15 cellular contexts compared by ENCODE assay signal in the genomic region with DNA sequence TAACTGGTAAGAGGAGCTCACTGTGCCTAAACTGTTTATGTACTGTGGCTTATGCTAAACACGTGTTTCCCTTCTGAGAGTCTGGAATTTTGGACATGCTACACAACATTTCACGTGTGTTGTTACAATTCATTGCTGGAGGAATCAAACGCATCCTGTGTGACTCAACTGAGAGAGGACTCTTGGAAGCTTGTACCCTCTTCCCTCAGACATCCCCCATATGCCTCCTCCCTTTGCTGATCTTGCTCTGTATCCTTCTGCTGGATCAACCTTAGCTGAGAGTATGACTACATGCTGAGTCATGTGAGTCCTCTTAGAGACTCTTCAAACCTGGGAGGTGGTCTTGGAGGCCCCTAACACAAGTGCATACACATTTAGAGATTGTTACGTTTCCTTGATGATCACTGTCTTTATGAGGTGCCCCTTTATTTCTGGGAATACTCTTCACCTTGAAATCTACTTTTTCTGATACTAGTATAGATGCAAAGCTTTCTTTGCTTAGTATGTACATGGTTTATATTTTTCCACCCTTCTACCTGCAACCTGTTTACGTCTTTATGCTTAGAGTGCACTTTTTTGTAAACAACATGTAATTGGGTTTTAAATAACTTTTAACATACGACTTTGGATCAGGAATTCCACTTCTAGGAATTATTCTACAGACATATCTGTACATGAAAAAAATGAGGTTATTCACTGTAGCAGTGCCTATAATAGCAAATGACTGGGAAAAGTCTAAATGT. TPM values are rescaled to one million over a fixed set of nuclear protein-coding genes. Genes with fewer than 3 reads are reported as not detected.
DNase-seq lines count a peak whose midpoint lies in the region; ATAC-seq, FAIRE-seq and TF ChIP-seq lines count a peak whose summit lies in the region.
"Had no signal": no experiment of that assay in that cellular context is flagged by ENCODE, and none has a peak within 500 bp of the region (broad histone marks: within the 10 kb centered on the region; RNA-seq: fewer than 3 reads in every experiment).

No MANE protein-coding gene starts in this region.

- no peak overlapping the region for H3K4me3 Mint-ChIP-seq in activated T-helper 1 cell treated with anti-CD3 and anti-CD28 coated beads, Interleukin-12 subunit alpha, Interleukin-12 subunit beta, Interleukin-2, Interleukin-4 antibody, amounts not matched to agents 30 ng/mL and 10 ng/mL and 1 ng/mL, durations not matched to agents 14 hours and 24 hours and 36 hours
- H3K4me3 Mint-ChIP-seq: memory B cell had no signal

- no peak for TF ChIP-seq RAD21 in HepG2 (CRISPR knock-in tag; IDR thresholded peaks at IDR 0.05)

- H3K9ac ChIP-seq in HepG2 (ENCODE audit: insufficient read depth, low read depth, low read length), result no peak overlapping the region

- BruUV-seq in HepG2 (replicated peaks; lab: Mats Ljungman, UMichigan), result no TSS peak

- no peak overlapping the region for H3K27ac ChIP-seq in HepG2 (ENCODE audit: extremely low read length, insufficient read depth, low read length)
- no peak overlapping the region for H3K27ac ChIP-seq in right lobe of liver
- peak overlapping the region; percentile 4 for H3K27ac ChIP-seq in RWPE2 (ENCODE audit: poor library complexity, severe bottlenecking)

- DNase-seq in HepG2 (ENCODE audit: low spot score) (no peak), right lobe of liver (no peak), RWPE2 (ENCODE audit: low spot score) (no peak), fibroblast of mammary gland (ENCODE audit: low read depth) (peak; percentile 96), GM12891 (ENCODE audit: insufficient read length, low spot score) (no peak)
- DNase-seq in activated naive CD4-positive, alpha-beta T cell (lab: John Stamatoyannopoulos, UW), result no peak
- no peak for DNase-seq in activated T-helper 1 cell treated with anti-CD3 and anti-CD28 coated beads, Interleukin-12 subunit alpha, Interleukin-12 subunit beta, Interleukin-2, Interleukin-4 antibody, amounts not matched to agents 30 ng/mL and 10 ng/mL and 1 ng/mL, durations not matched to agents 14 hours and 24 hours and 36 hours (ENCODE audit: low spot score)
- DNase-seq: activated naive CD4-positive, alpha-beta T cell treated with anti-CD3 and anti-CD28 coated beads, Interleukin-2, amount 50 U/mL, for 16 hours; cerebellar nuclear complex; NCI-H2107; stimulated activated CD4-positive, alpha-beta T cell treated with anti-CD3 and anti-CD28 coated beads, Interleukin-12 subunit alpha, Interleukin-12 subunit beta, amount 100 ng/mL, for 4 hours had no signal

- in situ Hi-C loops in HepG2 (cut with HindIII; ENCODE audit: extremely low pct_ligation_motif_present, low pct_unique_long_range_greater_than_20kb), result no loop called here

- H3K36me3 Mint-ChIP-seq in activated T-helper 1 cell treated with anti-CD3 and anti-CD28 coated beads, Interleukin-12 subunit alpha, Interleukin-12 subunit beta, Interleukin-2, Interleukin-4 antibody, amounts not matched to agents 30 ng/mL and 10 ng/mL and 1 ng/mL, durations not matched to agents 14 hours and 24 hours and 36 hours (ENCODE audit: low read depth), result peaks cover 17% of the 10 kb centered on the region
- H3K36me3 Mint-ChIP-seq: memory B cell had no signal

- H3K4me3 ChIP-seq in HepG2 (replicated peaks in 1 of 3; ENCODE audit: insufficient read depth in 1 of 3, low read depth in 2 of 3, low read length in 3 of 3) (no peak overlapping the region), right lobe of liver (no peak overlapping the region), RWPE2 (ENCODE audit: severe bottlenecking) (no peak overlapping the region), fibroblast of mammary gland (ENCODE audit: control insufficient read depth, low read depth, low read length) (no peak overlapping the region)

- FAIRE-seq in HepG2 (lab: Jason Lieb, UNC), result no peak
- no peak for FAIRE-seq in GM12891 (lab: Jason Lieb, UNC)
- FAIRE-seq: A204.1, HTR-8/SVneo had no signal

- H3K9me3 ChIP-seq in HepG2 (ENCODE audit: low read length) (no peaks in the 10 kb centered on the region), right lobe of liver (no peaks in the 10 kb centered on the region), RWPE2 (ENCODE audit: severe bottlenecking) (no peaks in the 10 kb centered on the region)

- CTCF ChIA-PET in HepG2 (lab: Yijun Ruan, JAX; ENCODE audit: low intra/inter-chr PET ratio, low total read pairs), result no interaction called here

- 95% methylated on average over 6 of the region's 6 CpGs for WGBS in HepG2 (ENCODE audit: low lambda C conversion rate)
- WGBS in right lobe of liver (ENCODE audit: insufficient coverage, low coverage, low lambda C conversion rate, missing lambda C conversion rate), result 74% methylated on average over 6 of the region's 6 CpGs

- H3K27me3 ChIP-seq in HepG2 (ENCODE audit: control insufficient read depth in 1 of 2, insufficient read depth in 2 of 2, low read length in 2 of 2) (no peaks in the 10 kb centered on the region), right lobe of liver (no peaks in the 10 kb centered on the region), RWPE2 (ENCODE audit: insufficient read depth, poor library complexity, severe bottlenecking) (no peaks in the 10 kb centered on the region)

- peaks cover 5 to 23% of the 10 kb centered on the region in 2 experiments for H3K36me3 ChIP-seq in HepG2 (replicated peaks in 1 of 2; ENCODE audit: control insufficient read depth in 1 of 2, insufficient read depth in 2 of 2, low read length in 2 of 2)
- H3K36me3 ChIP-seq in right lobe of liver, result no peaks in the 10 kb centered on the region
- peaks cover 27% of the 10 kb centered on the region for H3K36me3 ChIP-seq in RWPE2 (ENCODE audit: low read depth)

- intact Hi-C loops in HepG2 (cut with micrococcal nuclease; ENCODE audit: unreplicated experiment) (no loop called here), right lobe of liver (cut with DNase I) (no loop called here)
- intact Hi-C loops in activated T-helper 1 cell treated with anti-CD3 and anti-CD28 coated beads, Interleukin-12 subunit alpha, Interleukin-12 subunit beta, Interleukin-2, Interleukin-4 antibody, amounts not matched to agents 30 ng/mL and 10 ng/mL and 1 ng/mL, durations not matched to agents 14 hours and 24 hours and 36 hours (cut with micrococcal nuclease), result no loop called here

- no peak for ATAC-seq in HepG2
- ATAC-seq in right lobe of liver, result no peak
- ATAC-seq in RWPE2 (ENCODE audit: low read depth), result peak; percentile 75; the same call in 2 of the 3 replicates
- no peak for ATAC-seq in GM21381 (IDR thresholded peaks at IDR 0.05; ENCODE audit: unreplicated experiment)

- H3K4me2 ChIP-seq in HepG2 (ENCODE audit: low read depth, low read length), result no peak overlapping the region

- H3K9me3 Mint-ChIP-seq in activated T-helper 1 cell treated with anti-CD3 and anti-CD28 coated beads, Interleukin-12 subunit alpha, Interleukin-12 subunit beta, Interleukin-2, Interleukin-4 antibody, amounts not matched to agents 30 ng/mL and 10 ng/mL and 1 ng/mL, durations not matched to agents 14 hours and 24 hours and 36 hours, result no peaks in the 10 kb centered on the region
- H3K9me3 Mint-ChIP-seq: memory B cell had no signal

- TF ChIP-seq POLR2A in HepG2 (IDR thresholded peaks at IDR 0.05; ENCODE audit: insufficient read depth in 1 of 2, low read depth in 2 of 2, low read length in 2 of 2) (no peak), right lobe of liver (IDR thresholded peaks at IDR 0.05) (no peak), GM12891 (IDR thresholded peaks at IDR 0.05; ENCODE audit: low read depth, low read length) (no peak)

- no peaks in the 10 kb centered on the region for H3K27me3 Mint-ChIP-seq in activated T-helper 1 cell treated with anti-CD3 and anti-CD28 coated beads, Interleukin-12 subunit alpha, Interleukin-12 subunit beta, Interleukin-2, Interleukin-4 antibody, amounts not matched to agents 30 ng/mL and 10 ng/mL and 1 ng/mL, durations not matched to agents 14 hours and 24 hours and 36 hours (ENCODE audit: insufficient read depth)
- H3K27me3 Mint-ChIP-seq: memory B cell had no signal

- TF ChIP-seq EP300 in HepG2 (IDR thresholded peaks at IDR 0.05; ENCODE audit: low read depth in 2 of 2, low read length in 2 of 2) (no peak), HepG2 (CRISPR knock-in tag; IDR thresholded peaks at IDR 0.05; ENCODE audit: borderline replicate concordance) (no peak)

- no peaks in the 10 kb centered on the region for H4K20me1 ChIP-seq in HepG2 (ENCODE audit: insufficient read depth, low read length)

- no peak overlapping the region for H2AFZ ChIP-seq in HepG2 (ENCODE audit: low read length)

- POLR2A ChIA-PET in HepG2 (lab: Yijun Ruan, JAX), result no interaction called here

- no peak for TF ChIP-seq CTCF in HepG2 (CRISPR knock-in tag; IDR thresholded peaks at IDR 0.05)
- no peak for TF ChIP-seq CTCF in right lobe of liver (IDR thresholded peaks at IDR 0.05)
- TF ChIP-seq CTCF in RWPE2 (IDR thresholded peaks at IDR 0.05; ENCODE audit: poor library complexity, severe bottlenecking), result no peak
- no peak for TF ChIP-seq CTCF in fibroblast of mammary gland (conservative IDR thresholded peaks at IDR 0.05; ENCODE audit: control insufficient read depth, insufficient read depth, low read depth, low read length)

- no peak overlapping the region for H3K27ac Mint-ChIP-seq in activated T-helper 1 cell treated with anti-CD3 and anti-CD28 coated beads, Interleukin-12 subunit alpha, Interleukin-12 subunit beta, Interleukin-2, Interleukin-4 antibody, amounts not matched to agents 30 ng/mL and 10 ng/mL and 1 ng/mL, durations not matched to agents 14 hours and 24 hours and 36 hours
- H3K27ac Mint-ChIP-seq: memory B cell had no signal

- H3K4me1 Mint-ChIP-seq in activated T-helper 1 cell treated with anti-CD3 and anti-CD28 coated beads, Interleukin-12 subunit alpha, Interleukin-12 subunit beta, Interleukin-2, Interleukin-4 antibody, amounts not matched to agents 30 ng/mL and 10 ng/mL and 1 ng/mL, durations not matched to agents 14 hours and 24 hours and 36 hours (ENCODE audit: low read depth), result peaks cover 45% of the 10 kb centered on the region

- H3K79me2 ChIP-seq in HepG2 (ENCODE audit: insufficient read depth, low read length), result peaks cover 12% of the 10 kb centered on the region

- H3K4me1 ChIP-seq in HepG2 (ENCODE audit: insufficient read depth, low read length) (peaks cover 7% of the 10 kb centered on the region; the same call in 1 of the 2 replicates), right lobe of liver (no peaks in the 10 kb centered on the region), RWPE2 (ENCODE audit: insufficient read depth, poor library complexity, severe bottlenecking) (peaks cover 12% of the 10 kb centered on the region)

RNA-seq across cellular contexts. Expression of a gene that starts 8.7 kb away (rescaled TPM):
- total RNA-seq in HepG2 (2016; rRNA removed; fragmentation: Illumina TruSeq; extraction: Trizol) (5.7 and 6.8 TPM in 2 replicates), right lobe of liver (1 to 10 TPM; 1.5 to 6.0 (median 2.0) TPM)
- total RNA-seq in HepG2 (2016; cell fraction: cytosol; rRNA removed; fragmentation: Illumina TruSeq; extraction: Trizol; ENCODE audit: low read depth), result 14.2 and 15.4 TPM in 2 replicates
- 4.1 and 7.4 TPM in 2 replicates for total RNA-seq in HepG2 (2016; cell fraction: insoluble cytoplasmic fraction; rRNA removed; fragmentation: Illumina TruSeq; extraction: Trizol)
- 8.5 and 9.7 TPM in 2 replicates for total RNA-seq in HepG2 (2016; cell fraction: membrane; rRNA removed; fragmentation: Illumina TruSeq; extraction: Trizol)
- total RNA-seq in HepG2 (2016; cell fraction: nucleus; rRNA removed; fragmentation: Illumina TruSeq; extraction: Trizol), result 10.3 and 12.7 TPM in 2 replicates
- polyA plus RNA-seq in HepG2 (2011; rRNA removed), result 4.4 and 4.8 TPM in 2 replicates
- polyA plus RNA-seq in HepG2 (2011; cell fraction: cytosol; rRNA removed), result 1.9 and 3.0 TPM in 2 replicates
- 40.2 and 52.1 TPM in 2 replicates for polyA plus RNA-seq in HepG2 (2011; cell fraction: nucleus; rRNA removed)
- polyA plus RNA-seq in HepG2 (2012), result 4.8 and 5.9 TPM in 2 replicates
- polyA plus RNA-seq in HepG2 (2016; cell fraction: cytosol; fragmentation: Illumina TruSeq; extraction: Trizol; ENCODE audit: low read depth), result 0.46 and 0.69 TPM in 2 replicates
- 4.0 and 5.3 TPM in 2 replicates for polyA plus RNA-seq in HepG2 (2016; cell fraction: insoluble cytoplasmic fraction; fragmentation: Illumina TruSeq; extraction: Trizol; ENCODE audit: low read depth)
- 1.4 and 1.6 TPM in 2 replicates for polyA plus RNA-seq in HepG2 (2016; cell fraction: membrane; fragmentation: Illumina TruSeq; extraction: Trizol; ENCODE audit: low read depth)
- polyA plus RNA-seq in HepG2 (2016; cell fraction: nucleus; fragmentation: Illumina TruSeq; extraction: Trizol; ENCODE audit: insufficient read depth, low read depth), result 30.1 and 30.8 TPM in 2 replicates
- polyA minus RNA-seq in HepG2 (2011; rRNA and poly(A)+ RNA removed; ENCODE audit: low replicate concordance), result 13.1 TPM in 2 replicates
- polyA minus RNA-seq in HepG2 (2011; cell fraction: cytosol; rRNA and poly(A)+ RNA removed), result 4.6 and 4.9 TPM in 2 replicates
- polyA minus RNA-seq in HepG2 (2011; cell fraction: nucleus; rRNA and poly(A)+ RNA removed), result 14.7 and 15.8 TPM in 2 replicates
- polyA plus RNA-seq in GM12891 (2012; ENCODE audit: low read depth, missing spikeins), result 4.0 TPM
- total RNA-seq in activated T-helper 1 cell treated with anti-CD3 and anti-CD28 coated beads, Interleukin-12 subunit alpha, Interleukin-12 subunit beta, Interleukin-2, Interleukin-4 antibody, amounts not matched to agents 30 ng/mL and 10 ng/mL and 1 ng/mL, durations not matched to agents 14 hours and 24 hours and 36 hours, result 18.3 and 18.6 TPM in 2 replicates
